In the genomic region with DNA sequence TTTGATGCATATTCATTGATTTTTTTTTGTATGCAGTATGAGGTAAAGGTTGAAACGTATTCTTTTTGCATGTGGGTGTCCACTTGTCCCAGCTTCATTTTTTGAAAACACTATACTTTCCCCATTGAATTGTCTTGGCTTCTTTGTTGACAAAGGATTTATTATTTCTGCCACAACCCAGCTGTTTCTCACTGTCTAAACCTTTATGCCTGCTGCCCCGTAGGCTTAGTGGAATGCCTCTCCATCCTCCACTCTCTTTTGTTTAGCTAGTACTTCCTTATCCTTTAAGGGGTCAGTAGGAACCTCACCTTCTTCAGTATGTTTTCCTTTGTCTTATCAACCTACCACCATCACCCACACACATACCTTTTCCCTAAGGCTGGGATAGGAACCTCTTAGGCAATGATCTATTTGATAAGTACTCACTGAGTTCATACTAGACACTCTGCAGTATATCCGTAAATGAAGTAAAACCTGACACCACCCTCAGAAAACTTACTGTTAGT, we compare ENCODE assay signal across 1 cellular context.
TF ChIP-seq lines count a peak whose summit lies in the region.

No MANE protein-coding gene starts in this region.

TF ChIP-seq in HEK293, 187 proteins besides CTCF, POLR2A, EP300 and RAD21 (continued from another document):
- TF ChIP-seq ZNF133 (tag by site-specific recombination; IDR thresholded peaks at IDR 0.05) (no peak), PRDM4 (tag by site-specific recombination; IDR thresholded peaks at IDR 0.05) (no peak), ZNF449 (tag by site-specific recombination; IDR thresholded peaks at IDR 0.05) (no peak), ZNF10 (tag by site-specific recombination; IDR thresholded peaks at IDR 0.05) (no peak), ZNF521 (tag by site-specific recombination; IDR thresholded peaks at IDR 0.05) (no peak), EGR2 (tag by site-specific recombination; IDR thresholded peaks at IDR 0.05; ENCODE audit: low read depth) (peak; percentile 81)
